ENCODE assay signal across 15 cellular contexts in the genomic region with DNA sequence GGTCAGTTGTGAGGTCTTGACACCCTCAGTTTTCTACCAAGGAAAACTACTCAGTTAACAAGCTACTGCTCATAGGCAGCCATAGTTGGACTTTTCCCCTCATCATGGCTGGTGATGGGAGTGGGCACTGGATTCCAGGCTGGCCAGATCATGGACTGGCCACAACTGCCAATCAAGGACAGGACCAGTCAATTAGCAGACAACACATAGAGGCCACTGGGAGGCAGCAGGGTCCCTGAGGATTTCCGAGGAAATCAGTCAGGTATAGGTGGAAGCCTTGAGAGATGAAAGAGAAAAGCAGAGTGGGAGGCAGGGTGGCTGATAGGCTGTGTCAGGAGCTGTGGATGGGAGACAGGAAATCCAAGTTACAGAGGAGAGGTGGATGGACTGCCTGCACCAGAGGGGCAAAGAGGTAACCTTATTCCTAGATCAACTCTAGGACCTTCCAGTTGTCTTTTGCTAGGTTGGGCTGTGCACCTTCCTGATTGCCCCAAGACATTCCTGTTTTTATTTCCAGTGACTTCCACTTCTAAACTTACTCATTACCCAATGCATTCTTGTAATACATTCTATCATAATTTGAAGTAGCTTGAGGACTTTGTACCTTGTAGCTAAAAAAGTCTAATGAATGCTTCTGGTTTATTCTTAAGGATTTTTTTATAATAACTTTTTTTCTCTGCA.
A peak's percentile ranks its signal among the peaks of the same experiment; 100 is the strongest.
DNase-seq lines count a peak whose midpoint lies in the region; ATAC-seq, FAIRE-seq and TF ChIP-seq lines count a peak whose summit lies in the region.
"Had no signal": no experiment of that assay in that cellular context is flagged by ENCODE, and none has a peak within 500 bp of the region (broad histone marks: within the 10 kb centered on the region; RNA-seq: fewer than 3 reads in every experiment).

No MANE protein-coding gene starts in this region.

- no peak overlapping the region for H3K4me2 ChIP-seq in Loucy (ENCODE audit: low read depth, low read length, poor library complexity, severe bottlenecking)

- H3K79me2 ChIP-seq in Loucy (ENCODE audit: insufficient read depth, low read length) = peaks cover 28% of the 10 kb centered on the region; the same call in 1 of the 2 replicates

- H3K9me3 ChIP-seq in Loucy (ENCODE audit: insufficient read depth, low read depth, low read length) = peaks cover 18% of the 10 kb centered on the region
- H3K9me3 ChIP-seq: Peyer's patch had no signal

- H3K9me2 ChIP-seq in Loucy (replicated peaks; ENCODE audit: low read depth, low read length) = no peaks in the 10 kb centered on the region

- peak; percentile 47 for FAIRE-seq in bronchial epithelial cell (lab: Jason Lieb, UNC)
- FAIRE-seq: GM12892 had no signal

- H3K4me3 ChIP-seq in Loucy (ENCODE audit: low read length, poor library complexity, severe bottlenecking) = no peak overlapping the region
- H3K4me3 ChIP-seq in bronchial epithelial cell (ENCODE audit: low read depth, low read length) = no peak overlapping the region
- H3K4me3 ChIP-seq: Peyer's patch had no signal

- TF ChIP-seq CTCF in Loucy (conservative IDR thresholded peaks at IDR 0.05; ENCODE audit: low read length) (peak; percentile 23; the same call in 1 of the 2 replicates), bronchial epithelial cell (IDR thresholded peaks at IDR 0.05; ENCODE audit: insufficient read depth, low read length, severe bottlenecking) (peak; percentile 35)

- peak; percentile 34 for ATAC-seq in left colon
- no peak for ATAC-seq in GM18909 (IDR thresholded peaks at IDR 0.05; ENCODE audit: poor library complexity, unreplicated experiment)
- ATAC-seq: activated CD8-positive, alpha-beta memory T cell treated with anti-CD3 and anti-CD28 coated beads, Interleukin-2, amount 10 ng/mL, durations not matched to agents 7 days and 5 days; stimulated activated naive CD8-positive, alpha-beta T cell treated with anti-CD3 and anti-CD28 coated beads, Interleukin-15, amount 100 ng/mL, for 72 hours had no signal

- peaks cover 29% of the 10 kb centered on the region for H3K4me1 ChIP-seq in Loucy (ENCODE audit: insufficient read depth, low read length, poor library complexity, severe bottlenecking)
- H3K4me1 ChIP-seq: Peyer's patch had no signal

- intact Hi-C loops in left colon (cut with DNase I, micrococcal nuclease) = no loop called here

- H2AFZ ChIP-seq in Loucy (ENCODE audit: low read length) = no peak overlapping the region

- no peak overlapping the region for H3K9ac ChIP-seq in Loucy (ENCODE audit: low read depth, low read length, poor library complexity, severe bottlenecking)

- H3K36me3 ChIP-seq in Loucy (ENCODE audit: insufficient read depth, low read length) = peaks cover 12% of the 10 kb centered on the region; the same call in 1 of the 2 replicates
- H3K36me3 ChIP-seq in bronchial epithelial cell (ENCODE audit: control insufficient read depth, insufficient read depth, low read length) = no peaks in the 10 kb centered on the region
- H3K36me3 ChIP-seq: Peyer's patch had no signal

- peaks cover 14% of the 10 kb centered on the region; the same call in 1 of the 2 replicates for H3F3A ChIP-seq in Loucy (ENCODE audit: low read depth)

- H3K27me3 ChIP-seq in Loucy (ENCODE audit: insufficient read depth, low read length, poor library complexity, severe bottlenecking) (no peaks in the 10 kb centered on the region), bronchial epithelial cell (ENCODE audit: control insufficient read depth, insufficient read depth, low read length) (no peaks in the 10 kb centered on the region)
- H3K27me3 ChIP-seq: Peyer's patch had no signal

- H4K20me1 ChIP-seq in Loucy (ENCODE audit: insufficient read depth, low read length, poor library complexity, severe bottlenecking) = no peaks in the 10 kb centered on the region

- DNase-seq in COR-L47 (lab: John Stamatoyannopoulos, UW) = peak; percentile 59
- DNase-seq in bronchial epithelial cell (ENCODE audit: low read depth) = no peak
- no peak for DNase-seq in left colon
- no peak for DNase-seq in NCI-H1694 (lab: John Stamatoyannopoulos, UW)
- no peak for DNase-seq in NCI-H345 treated with DMSO at 0.1 percent for 48 hours (lab: John Stamatoyannopoulos, UW; ENCODE audit: unreplicated experiment)
- DNase-seq in activated naive CD4-positive, alpha-beta T cell (lab: John Stamatoyannopoulos, UW) = no peak
- DNase-seq: activated CD8-positive, alpha-beta memory T cell treated with anti-CD3 and anti-CD28 coated beads, Interleukin-2, amount 10 ng/mL, durations not matched to agents 7 days and 5 days; effector CD4-positive, alpha-beta T cell; GOT3; NCI-H1930; Peyer's patch; stimulated activated naive CD8-positive, alpha-beta T cell treated with anti-CD3 and anti-CD28 coated beads, Interleukin-15, amount 100 ng/mL, for 72 hours had no signal
